In genomic region chr3:13229291-13229949, GRCh38 we compare ENCODE assay signal across 8 cellular contexts.
DNase-seq lines count a peak whose midpoint lies in the region; ATAC-seq and TF ChIP-seq lines count a peak whose summit lies in the region.

No MANE protein-coding gene starts in this region.

- H3K27ac ChIP-seq in neural cell (ENCODE audit: low read length) (no peak overlapping the region), ovary (no peak overlapping the region)

- peaks cover 15% of the 10 kb centered on the region for H3K27me3 Mint-ChIP-seq in activated CD4-positive, alpha-beta memory T cell treated with anti-CD3 and anti-CD28 coated beads, Interleukin-2, amount 10 ng/mL, durations not matched to agents 7 days and 5 days

- intact Hi-C loops in ovary (cut with DNase I), result no loop called here

- H3F3A ChIP-seq in neural cell (ENCODE audit: insufficient read depth, low read length, poor library complexity, severe bottlenecking), result no peaks in the 10 kb centered on the region

- POLR2A ChIA-PET in activated CD4-positive, alpha-beta memory T cell treated with anti-CD3 and anti-CD28 coated beads, Interleukin-2, amount 10 ng/mL, durations not matched to agents 7 days and 5 days (lab: Charles Lee), result interaction anchor here (0.5 kb wide), 1 partner anchor 1460 kb away, joined by 3 read pairs; no protein-coding TSS in a partner anchor

- H3K27ac Mint-ChIP-seq in activated CD4-positive, alpha-beta memory T cell treated with anti-CD3 and anti-CD28 coated beads, Interleukin-2, amount 10 ng/mL, durations not matched to agents 7 days and 5 days, result no peak overlapping the region

- no peaks in the 10 kb centered on the region for H3K36me3 ChIP-seq in neural cell (ENCODE audit: insufficient read depth, low read length)
- no peaks in the 10 kb centered on the region for H3K36me3 ChIP-seq in ovary

- no peaks in the 10 kb centered on the region for H3K4me1 ChIP-seq in ovary (ENCODE audit: insufficient read depth)

- peak; percentile 19; the same call in 1 of the 2 replicates for TF ChIP-seq EP300 in Ishikawa (IDR thresholded peaks at IDR 0.05; ENCODE audit: borderline replicate concordance)
- TF ChIP-seq EP300 in neural cell (conservative IDR thresholded peaks at IDR 0.05; ENCODE audit: poor library complexity, severe bottlenecking), result peak; percentile 92
- TF ChIP-seq EP300 in ovary (IDR thresholded peaks at IDR 0.05), result no peak

- no peaks in the 10 kb centered on the region for H3K9me2 ChIP-seq in neural cell (ENCODE audit: insufficient read depth, low read length)

- H3K36me3 Mint-ChIP-seq in activated CD4-positive, alpha-beta memory T cell treated with anti-CD3 and anti-CD28 coated beads, Interleukin-2, amount 10 ng/mL, durations not matched to agents 7 days and 5 days (ENCODE audit: low read depth), result no peaks in the 10 kb centered on the region

- 63 to 69% (median 68%) methylated on average over 8 of the region's 8 CpGs for WGBS in ovary, 3 donors

- no peaks in the 10 kb centered on the region for H3K79me2 ChIP-seq in neural cell (replicated peaks; ENCODE audit: insufficient read depth, low read length)

- DNase-seq in NCI-H1417 (lab: John Stamatoyannopoulos, UW), result peak in 2 of 3 experiments; percentile 13 to 40
- DNase-seq in NCI-H1417 treated with DMSO at 0.1 percent for 48 hours (lab: John Stamatoyannopoulos, UW), result no peak
- DNase-seq in activated CD4-positive, alpha-beta memory T cell treated with anti-CD3 and anti-CD28 coated beads, Interleukin-2, amount 10 ng/mL, durations not matched to agents 7 days and 5 days, result peak; percentile 31
- DNase-seq in ovary, result no peak
- no peak for DNase-seq in activated gamma-delta T cell (lab: John Stamatoyannopoulos, UW)

- ATAC-seq in GM21723 (IDR thresholded peaks at IDR 0.05; ENCODE audit: unreplicated experiment), result no peak

- TF ChIP-seq CTCF in neural cell (IDR thresholded peaks at IDR 0.05; ENCODE audit: poor library complexity, severe bottlenecking) (peak; percentile 58), ovary (IDR thresholded peaks at IDR 0.05) (no peak)

- peaks cover 22% of the 10 kb centered on the region for H3K4me1 Mint-ChIP-seq in activated CD4-positive, alpha-beta memory T cell treated with anti-CD3 and anti-CD28 coated beads, Interleukin-2, amount 10 ng/mL, durations not matched to agents 7 days and 5 days

- H3K4me3 Mint-ChIP-seq in activated CD4-positive, alpha-beta memory T cell treated with anti-CD3 and anti-CD28 coated beads, Interleukin-2, amount 10 ng/mL, durations not matched to agents 7 days and 5 days, result no peak overlapping the region

- no peak overlapping the region for H3K4me2 ChIP-seq in neural cell (ENCODE audit: low read length)

- H3K9me3 Mint-ChIP-seq in activated CD4-positive, alpha-beta memory T cell treated with anti-CD3 and anti-CD28 coated beads, Interleukin-2, amount 10 ng/mL, durations not matched to agents 7 days and 5 days, result no peaks in the 10 kb centered on the region

- H3K9me3 ChIP-seq in neural cell (ENCODE audit: low read length) (no peaks in the 10 kb centered on the region), ovary (no peaks in the 10 kb centered on the region)

- no peak overlapping the region for H3K9ac ChIP-seq in neural cell (ENCODE audit: low read length)

- H4K20me1 ChIP-seq in neural cell (ENCODE audit: insufficient read depth), result no peaks in the 10 kb centered on the region

- TF ChIP-seq POLR2A in ovary (IDR thresholded peaks at IDR 0.05), result no peak

- no peak overlapping the region for H3K4me3 ChIP-seq in neural cell (ENCODE audit: low read length)
- no peak overlapping the region for H3K4me3 ChIP-seq in ovary

- no peak overlapping the region for H2AFZ ChIP-seq in neural cell (ENCODE audit: low read depth, low read length)

- CTCF ChIA-PET in activated CD4-positive, alpha-beta memory T cell treated with anti-CD3 and anti-CD28 coated beads, Interleukin-2, amount 10 ng/mL, durations not matched to agents 7 days and 5 days (lab: Charles Lee), result interaction anchor here (0.6 to 2.4 kb wide), 15 partner anchors 9 to 250 kb away, joined by 3 to 15 read pairs (median 4); partner anchors contain the start of gene HDAC11

- TF ChIP-seq RAD21 in Ishikawa (IDR thresholded peaks at IDR 0.05; ENCODE audit: low read depth), result peak; percentile 75
- peak; percentile 24 for TF ChIP-seq RAD21 in neural cell (conservative IDR thresholded peaks at IDR 0.05)

- H3K27me3 ChIP-seq in neural cell (ENCODE audit: insufficient read depth, low read depth, low read length) (no peaks in the 10 kb centered on the region), ovary (no peaks in the 10 kb centered on the region)

TF ChIP-seq in Ishikawa, 13 proteins besides CTCF, POLR2A, EP300 and RAD21:
- no peak for TF ChIP-seq USF1 (IDR thresholded peaks at IDR 0.05)
- TF ChIP-seq TCF12 (IDR thresholded peaks at IDR 0.05; ENCODE audit: low read depth), result peak; percentile 50
- TF ChIP-seq MAX (IDR thresholded peaks at IDR 0.05), result peak; percentile 83
- TF ChIP-seq ZBTB7A (IDR thresholded peaks at IDR 0.05; ENCODE audit: low read depth), result peak; percentile 23; the same call in 1 of the 2 replicates
- 0 out of 2 replicates have a peak, but pooled peaks have one; percentile 14 for TF ChIP-seq TEAD4 (IDR thresholded peaks at IDR 0.05)
TF ChIP-seq in Ishikawa: peak in this region for 4.

TF ChIP-seq in neural cell, 6 proteins besides CTCF, POLR2A, EP300 and RAD21:
- peak; percentile 84 for TF ChIP-seq POLR2AphosphoS5 (IDR thresholded peaks at IDR 0.05)
- no peak for TF ChIP-seq MXI1 (conservative IDR thresholded peaks at IDR 0.05; ENCODE audit: poor library complexity, severe bottlenecking)
- no peak for TF ChIP-seq TAF1 (IDR thresholded peaks at IDR 0.05; ENCODE audit: low read depth)
- TF ChIP-seq EZH2 (IDR thresholded peaks at IDR 0.05; ENCODE audit: borderline replicate concordance, insufficient read depth, low read length, poor library complexity, severe bottlenecking), result no peak
- TF ChIP-seq REST (IDR thresholded peaks at IDR 0.05; ENCODE audit: borderline replicate concordance), result no peak
- peak; percentile 11 for TF ChIP-seq SMC3 (conservative IDR thresholded peaks at IDR 0.05; ENCODE audit: poor library complexity)

Comparison
In these comparisons a context has a peak if more than half of its experiments do, and no peak if none do; other contexts are left out.
1. DNase-seq: peak in NCI-H1417 (2 of 3) and activated CD4-positive, alpha-beta memory T cell treated with anti-CD3 and anti-CD28 coated beads, Interleukin-2, amount 10 ng/mL, durations not matched to agents 7 days and 5 days (single experiment); none in NCI-H1417 treated with DMSO at 0.1 percent for 48 hours (single experiment), ovary (0 of 5) and activated gamma-delta T cell (single experiment).